Comparison of ENCODE assay signal across 30 cellular contexts in the genomic region with DNA sequence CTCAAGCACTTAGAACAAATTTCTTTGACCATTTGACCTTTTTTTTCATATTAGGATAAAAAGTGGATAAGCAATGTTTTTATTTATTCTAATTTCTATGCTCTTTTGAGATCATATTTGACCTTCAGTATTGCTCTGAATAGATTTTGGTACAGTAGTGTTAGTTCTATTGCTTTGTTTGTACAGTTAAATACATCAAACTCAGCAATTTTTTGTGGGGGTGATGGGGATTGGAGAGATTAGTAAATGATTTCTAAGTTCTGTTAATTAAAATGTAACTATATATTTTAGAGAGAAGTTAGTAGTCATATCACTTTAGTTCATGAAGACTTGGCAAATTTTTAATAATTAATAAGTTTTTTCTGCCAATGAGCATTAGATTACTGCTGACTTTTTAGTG. TPM values are rescaled to one million over a fixed set of nuclear protein-coding genes. Genes with fewer than 3 reads are reported as not detected.
"Had no signal": no experiment of that assay in that cellular context is flagged by ENCODE, and none has a peak within 500 bp of the region (broad histone marks: within the 10 kb centered on the region; RNA-seq: fewer than 3 reads in every experiment).

No MANE protein-coding gene starts in this region.

- H3K27ac ChIP-seq: body of pancreas, epithelial cell of prostate, esophagus squamous epithelium, gastroesophageal sphincter, heart right ventricle, WERI-Rb-1 had no signal

- H3K4me1 ChIP-seq: body of pancreas had no signal

- H3K27me3 ChIP-seq: body of pancreas, esophagus squamous epithelium, gastroesophageal sphincter, heart right ventricle had no signal

- DNase-seq: activated B cell treated with CpG ODN at 0.5 μM for 24 hours; activated CD4-positive, alpha-beta T cell treated with anti-CD3 and anti-CD28 coated beads for 48 hours; activated CD4-positive, alpha-beta T cell treated with anti-CD3 and anti-CD28 coated beads, Interleukin-2, amount 50 U/mL, for 1 hour; activated CD4-positive, alpha-beta T cell treated with anti-CD3 and anti-CD28 coated beads, Interleukin-2, amount 50 U/mL, for 48 hours; activated CD8-positive, alpha-beta memory T cell treated with anti-CD3 and anti-CD28 coated beads for 24 hours; activated CD8-positive, alpha-beta T cell treated with anti-CD3 and anti-CD28 coated beads for 36 hours; activated effector memory CD4-positive, alpha-beta T cell treated with Interleukin-2 at 50 U/mL for 16 hours; activated gamma-delta T cell treated with Interleukin-2 at 50 U/mL for 16 hours; activated naive CD4-positive, alpha-beta T cell treated with anti-CD3 and anti-CD28 coated beads, Interleukin-2, amount 50 U/mL, for 16 hours; activated naive CD4-positive, alpha-beta T cell treated with Interleukin-2 at 50 U/mL for 16 hours; activated T-cell treated with anti-CD3 and anti-CD28 coated beads, Interleukin-2, amount 50 U/mL, for 4 hours; amniotic stem cell; body of pancreas; cortex of kidney; dermis blood vessel endothelial cell; effector CD4-positive, alpha-beta T cell; effector memory CD8-positive, alpha-beta T cell; esophagus squamous epithelium; foreskin melanocyte; heart right ventricle; T1000; WERI-Rb-1 had no signal

- ATAC-seq: activated CD4-positive, CD25-positive, alpha-beta regulatory T cell treated with anti-CD3 and anti-CD28 coated beads, Interleukin-2, amount 50 U/mL, for 24 hours; activated CD8-positive, alpha-beta T cell treated with anti-CD3 and anti-CD28 coated beads for 36 hours; activated T-cell treated with anti-CD3 and anti-CD28 coated beads, Interleukin-2, amount 50 U/mL, for 4 hours; activated T-helper 17 cell treated with anti-CD3 and anti-CD28 coated beads, Interleukin-2, amount 50 U/mL, for 72 hours; body of pancreas; effector memory CD8-positive, alpha-beta T cell; gastroesophageal sphincter had no signal

- H3K36me3 ChIP-seq: esophagus squamous epithelium, gastroesophageal sphincter, heart right ventricle, WERI-Rb-1 had no signal

- H3K4me3 ChIP-seq: body of pancreas, esophagus squamous epithelium, gastroesophageal sphincter, heart right ventricle had no signal

- H3K9me3 ChIP-seq: body of pancreas, esophagus squamous epithelium, gastroesophageal sphincter had no signal

- FAIRE-seq: endometrium, endothelial cell of umbilical vein had no signal

RNA-seq across cellular contexts. Expression of a gene that starts 2.4 kb away (rescaled TPM):
- polyA plus RNA-seq: adipose tissue, fibroblast of lung had no signal
